ENCODE assay signal across 26 cellular contexts in genomic region chr13:62556973-62557372, GRCh38.
"Had no signal": no experiment of that assay in that cellular context is flagged by ENCODE, and none has a peak within 500 bp of the region (broad histone marks: within the 10 kb centered on the region; RNA-seq: fewer than 3 reads in every experiment).

No MANE protein-coding gene starts in this region.

- H3K27me3 ChIP-seq: ascending aorta, body of pancreas, cardiac muscle cell, Peyer's patch had no signal

- H3K9me3 ChIP-seq: ascending aorta, body of pancreas, Peyer's patch had no signal

- H3K36me3 ChIP-seq: ascending aorta, cardiac muscle cell, Peyer's patch had no signal

- H3K27ac ChIP-seq: ascending aorta, body of pancreas, cardiac muscle cell, Peyer's patch had no signal

- FAIRE-seq: TTC549 had no signal

- ATAC-seq: activated CD8-positive, alpha-beta memory T cell treated with anti-CD3 and anti-CD28 coated beads, Interleukin-2, amount 10 ng/mL, durations not matched to agents 7 days and 5 days; activated naive CD8-positive, alpha-beta T cell treated with anti-CD3 and anti-CD28 coated beads, Interleukin-2, amount 50 U/mL, for 24 hours; body of pancreas; T-helper 17 cell had no signal

- H3K4me3 ChIP-seq: ascending aorta, body of pancreas, cardiac muscle cell, Peyer's patch had no signal

- H3K4me1 ChIP-seq: ascending aorta, body of pancreas, Peyer's patch had no signal

- DNase-seq: activated B cell treated with CpG ODN at 0.5 μM for 24 hours; activated CD4-positive, alpha-beta T cell treated with anti-CD3 and anti-CD28 coated beads for 1 hour; activated CD4-positive, alpha-beta T cell treated with anti-CD3 and anti-CD28 coated beads, Interleukin-2, amount 10 ng/mL, durations not matched to agents 24 days and 14 days; activated CD4-positive, alpha-beta T cell treated with anti-CD3 and anti-CD28 coated beads, Interleukin-2, amount 50 U/mL, for 48 hours; activated CD8-positive, alpha-beta memory T cell treated with anti-CD3 and anti-CD28 coated beads, Interleukin-2, amount 10 ng/mL, durations not matched to agents 7 days and 5 days; activated effector memory CD4-positive, alpha-beta T cell treated with Interleukin-2 at 50 U/mL for 16 hours; activated naive CD4-positive, alpha-beta T cell treated with Interleukin-2 at 50 U/mL for 16 hours; activated naive CD8-positive, alpha-beta T cell treated with anti-CD3 and anti-CD28 coated beads, Interleukin-2, amount 50 U/mL, for 24 hours; activated T-cell treated with anti-CD3 and anti-CD28 coated beads, Interleukin-2, amount 50 U/mL, for 24 hours; amniotic stem cell; body of pancreas; Kasumi-1; KBM-7; NCI-H1048; NCI-H1930; NCI-H2171; NCI-H2227 treated with DMSO at 0.1 percent for 48 hours; NCI-H526; NCI-H774; Peyer's patch; SHP77 treated with DMSO at 0.1 percent for 48 hours; T-helper 17 cell; T-helper 9 cell had no signal
